30 cellular contexts compared by ENCODE assay signal in the genomic region with DNA sequence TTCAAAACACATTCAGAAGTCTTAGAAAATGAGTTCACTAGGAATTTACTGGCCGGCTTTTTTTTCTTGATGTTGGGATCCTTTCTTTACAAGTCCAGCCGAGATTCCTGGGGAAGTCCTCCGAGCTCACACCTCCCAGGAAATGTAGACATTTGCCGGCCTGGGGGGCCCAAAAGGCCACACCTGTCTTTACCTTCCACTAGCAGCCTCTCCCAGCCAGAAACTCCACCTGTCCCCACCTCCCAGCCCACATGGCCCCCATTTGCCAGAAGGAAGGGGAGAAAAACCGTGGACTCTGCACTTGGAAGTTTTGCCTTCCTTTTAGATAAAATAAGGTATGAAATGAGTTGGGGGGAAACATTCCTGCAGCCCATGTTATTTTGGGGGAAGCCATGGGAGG. TPM values are rescaled to one million over a fixed set of nuclear protein-coding genes. Genes with fewer than 3 reads are reported as not detected.
"Had no signal": no experiment of that assay in that cellular context is flagged by ENCODE, and none has a peak within 500 bp of the region (broad histone marks: within the 10 kb centered on the region; RNA-seq: fewer than 3 reads in every experiment).

No MANE protein-coding gene starts in this region.

- H3K27ac Mint-ChIP-seq: activated B cell treated with CpG ODN at 0.5 μM for 24 hours; activated CD8-positive, alpha-beta T cell treated with anti-CD3 and anti-CD28 coated beads for 36 hours; activated naive CD8-positive, alpha-beta T cell; activated T-helper 17 cell treated with anti-CD3 and anti-CD28 coated beads, Interleukin-2, amount 50 U/mL, for 72 hours; T-helper 17 cell; T-helper 2 cell treated with Interferon-gamma antibody and Interleukin-4, amounts not matched to agents 5 μg/mL and 100 μg/mL, for 36 hours had no signal

- H3K27ac ChIP-seq: brain microvascular endothelial cell, WERI-Rb-1 had no signal

- DNase-seq: activated B cell treated with CpG ODN at 0.5 μM for 24 hours; activated CD4-positive, alpha-beta T cell treated with anti-CD3 and anti-CD28 coated beads for 48 hours; activated CD4-positive, alpha-beta T cell treated with anti-CD3 and anti-CD28 coated beads, Interleukin-2, amount 50 U/mL, for 1 hour; activated CD4-positive, alpha-beta T cell treated with anti-CD3 and anti-CD28 coated beads, Interleukin-2, amount 50 U/mL, for 48 hours; activated CD8-positive, alpha-beta memory T cell treated with anti-CD3 and anti-CD28 coated beads for 24 hours; activated CD8-positive, alpha-beta T cell treated with anti-CD3 and anti-CD28 coated beads for 36 hours; activated effector memory CD4-positive, alpha-beta T cell treated with Interleukin-2 at 50 U/mL for 16 hours; activated gamma-delta T cell treated with Interleukin-2 at 50 U/mL for 16 hours; activated naive CD4-positive, alpha-beta T cell treated with anti-CD3 and anti-CD28 coated beads, Interleukin-2, amount 50 U/mL, for 16 hours; activated naive CD4-positive, alpha-beta T cell treated with Interleukin-2 at 50 U/mL for 16 hours; activated T-cell treated with anti-CD3 and anti-CD28 coated beads, Interleukin-2, amount 50 U/mL, for 4 hours; amniotic stem cell; anterior cingulate cortex; brain microvascular endothelial cell; cortex of kidney; dermis blood vessel endothelial cell; effector CD8-positive, alpha-beta T cell; foreskin fibroblast; T-helper 1 cell; T-helper 17 cell; T1000; WERI-Rb-1 had no signal

- H3K36me3 ChIP-seq: brain microvascular endothelial cell, WERI-Rb-1 had no signal

- H3K36me3 Mint-ChIP-seq: activated naive CD8-positive, alpha-beta T cell had no signal

- H3K27me3 ChIP-seq: brain microvascular endothelial cell had no signal

- H3K4me3 Mint-ChIP-seq: activated B cell treated with CpG ODN at 0.5 μM for 24 hours; activated CD8-positive, alpha-beta T cell treated with anti-CD3 and anti-CD28 coated beads for 36 hours; activated naive CD8-positive, alpha-beta T cell; activated T-cell treated with anti-CD3 and anti-CD28 coated beads, Interleukin-2, amount 50 U/mL, for 4 hours; activated T-helper 17 cell treated with anti-CD3 and anti-CD28 coated beads, Interleukin-2, amount 50 U/mL, for 72 hours; central memory CD8-positive, alpha-beta T cell; T-helper 17 cell; T-helper 2 cell treated with Interferon-gamma antibody and Interleukin-4, amounts not matched to agents 5 μg/mL and 100 μg/mL, for 36 hours had no signal

- ATAC-seq: activated CD4-positive, CD25-positive, alpha-beta regulatory T cell treated with anti-CD3 and anti-CD28 coated beads, Interleukin-2, amount 50 U/mL, for 24 hours; activated CD8-positive, alpha-beta T cell treated with anti-CD3 and anti-CD28 coated beads for 36 hours; activated T-cell treated with anti-CD3 and anti-CD28 coated beads, Interleukin-2, amount 50 U/mL, for 4 hours; activated T-helper 17 cell treated with anti-CD3 and anti-CD28 coated beads, Interleukin-2, amount 50 U/mL, for 72 hours; esophagus mucosa; T-helper 17 cell had no signal

- H3K9me3 Mint-ChIP-seq: activated CD8-positive, alpha-beta T cell treated with anti-CD3 and anti-CD28 coated beads for 36 hours; activated T-cell treated with anti-CD3 and anti-CD28 coated beads, Interleukin-2, amount 50 U/mL, for 4 hours; activated T-helper 17 cell treated with anti-CD3 and anti-CD28 coated beads, Interleukin-2, amount 50 U/mL, for 72 hours; central memory CD8-positive, alpha-beta T cell; T-helper 2 cell treated with Interferon-gamma antibody and Interleukin-4, amounts not matched to agents 5 μg/mL and 100 μg/mL, for 36 hours had no signal

- H3K4me1 Mint-ChIP-seq: activated B cell treated with CpG ODN at 0.5 μM for 24 hours; activated T-helper 17 cell treated with anti-CD3 and anti-CD28 coated beads, Interleukin-2, amount 50 U/mL, for 72 hours; central memory CD8-positive, alpha-beta T cell had no signal

RNA-seq across cellular contexts. Expression of a gene that starts 27.6 kb away (rescaled TPM):
- total RNA-seq: activated B cell treated with CpG ODN at 0.5 μM for 24 hours; activated CD8-positive, alpha-beta T cell treated with anti-CD3 and anti-CD28 coated beads for 36 hours; activated T-cell treated with anti-CD3 and anti-CD28 coated beads, Interleukin-2, amount 50 U/mL, for 4 hours; activated T-helper 17 cell treated with anti-CD3 and anti-CD28 coated beads, Interleukin-2, amount 50 U/mL, for 72 hours; astrocyte; bronchial epithelial cell; esophagus mucosa; T-helper 17 cell had no signal
